10 cellular contexts compared by ENCODE assay signal in genomic region chr20:25470045-25470444, GRCh38.
A peak's percentile ranks its signal among the peaks of the same experiment; 100 is the strongest.
DNase-seq lines count a peak whose midpoint lies in the region; ATAC-seq, FAIRE-seq and TF ChIP-seq lines count a peak whose summit lies in the region.
"Had no signal": no experiment of that assay in that cellular context is flagged by ENCODE, and none has a peak within 500 bp of the region (broad histone marks: within the 10 kb centered on the region; RNA-seq: fewer than 3 reads in every experiment).

No MANE protein-coding gene starts in this region.

- H3K4me3 Mint-ChIP-seq in activated T-cell treated with anti-CD3 and anti-CD28 coated beads, Interleukin-2, amount 50 U/mL, for 4 hours: no peak overlapping the region

- no peaks in the 10 kb centered on the region for H3K9me3 ChIP-seq in kidney (ENCODE audit: control insufficient read depth in 1 of 2, low read length in 2 of 2)

- H3K9ac ChIP-seq in kidney (ENCODE audit: low read length in 2 of 2): no peak overlapping the region

- DNase-seq in ELR (ENCODE audit: low read depth): peak; percentile 37
- DNase-seq in NCI-H1105 (lab: John Stamatoyannopoulos, UW): peak; percentile 1
- DNase-seq in activated T-cell treated with anti-CD3 and anti-CD28 coated beads, Interleukin-2, amount 50 U/mL, for 4 hours: no peak
- DNase-seq in kidney: peak; percentile 52
- no peak for DNase-seq in NCI-H2081 (lab: John Stamatoyannopoulos, UW)
- no peak for DNase-seq in middle frontal gyrus (ENCODE audit: extremely low spot score, low spot score)
- DNase-seq in amniotic stem cell (lab: John Stamatoyannopoulos, UW): no peak
- DNase-seq: right cardiac atrium had no signal

- no peak overlapping the region for H3K27ac ChIP-seq in kidney (ENCODE audit: low read depth in 2 of 2, low read length in 2 of 2)

- no peaks in the 10 kb centered on the region for H3K4me1 ChIP-seq in kidney (ENCODE audit: control insufficient read depth in 1 of 2, insufficient read depth in 1 of 2, low read depth in 1 of 2, low read length in 2 of 2)

- intact Hi-C loops in kidney (cut with DNase I): no loop called here

- no peak overlapping the region for H3K4me3 ChIP-seq in kidney (ENCODE audit: low read length in 2 of 2)

- H3K9me3 Mint-ChIP-seq in activated T-cell treated with anti-CD3 and anti-CD28 coated beads, Interleukin-2, amount 50 U/mL, for 4 hours: no peaks in the 10 kb centered on the region

- no peaks in the 10 kb centered on the region for H3K36me3 Mint-ChIP-seq in activated T-cell treated with anti-CD3 and anti-CD28 coated beads, Interleukin-2, amount 50 U/mL, for 4 hours (ENCODE audit: insufficient read depth)

- no peak for FAIRE-seq in kidney (lab: Jason Lieb, UNC)
- FAIRE-seq: TTC549 had no signal

- peaks cover 21 to 41% of the 10 kb centered on the region in 2 donors for H3K36me3 ChIP-seq in kidney (ENCODE audit: control insufficient read depth in 1 of 2, insufficient read depth in 2 of 2, low read length in 2 of 2)

- H3K4me1 Mint-ChIP-seq in activated T-cell treated with anti-CD3 and anti-CD28 coated beads, Interleukin-2, amount 50 U/mL, for 4 hours (ENCODE audit: low read depth): peaks cover 4% of the 10 kb centered on the region

- ATAC-seq in GM21619 (IDR thresholded peaks at IDR 0.05; ENCODE audit: unreplicated experiment): peak; percentile 66
- ATAC-seq in activated T-cell treated with anti-CD3 and anti-CD28 coated beads, Interleukin-2, amount 50 U/mL, for 4 hours: peak; percentile 38 to 67

- TF ChIP-seq CTCF in kidney (IDR thresholded peaks at IDR 0.05; ENCODE audit: borderline replicate concordance, extremely low read depth, insufficient read depth): no peak

- no peaks in the 10 kb centered on the region for H3K27me3 Mint-ChIP-seq in activated T-cell treated with anti-CD3 and anti-CD28 coated beads, Interleukin-2, amount 50 U/mL, for 4 hours (ENCODE audit: low read depth)

Comparison
In these comparisons a context has a peak if more than half of its experiments do, and no peak if none do; other contexts are left out.
1. DNase-seq: peak in ELR (single experiment), NCI-H1105 (single experiment) and kidney (single experiment); none in activated T-cell treated with anti-CD3 and anti-CD28 coated beads, Interleukin-2, amount 50 U/mL, for 4 hours (single experiment), NCI-H2081 (0 of 2), middle frontal gyrus (single experiment) and amniotic stem cell (single experiment).